8 cellular contexts compared by ENCODE assay signal in the genomic region with DNA sequence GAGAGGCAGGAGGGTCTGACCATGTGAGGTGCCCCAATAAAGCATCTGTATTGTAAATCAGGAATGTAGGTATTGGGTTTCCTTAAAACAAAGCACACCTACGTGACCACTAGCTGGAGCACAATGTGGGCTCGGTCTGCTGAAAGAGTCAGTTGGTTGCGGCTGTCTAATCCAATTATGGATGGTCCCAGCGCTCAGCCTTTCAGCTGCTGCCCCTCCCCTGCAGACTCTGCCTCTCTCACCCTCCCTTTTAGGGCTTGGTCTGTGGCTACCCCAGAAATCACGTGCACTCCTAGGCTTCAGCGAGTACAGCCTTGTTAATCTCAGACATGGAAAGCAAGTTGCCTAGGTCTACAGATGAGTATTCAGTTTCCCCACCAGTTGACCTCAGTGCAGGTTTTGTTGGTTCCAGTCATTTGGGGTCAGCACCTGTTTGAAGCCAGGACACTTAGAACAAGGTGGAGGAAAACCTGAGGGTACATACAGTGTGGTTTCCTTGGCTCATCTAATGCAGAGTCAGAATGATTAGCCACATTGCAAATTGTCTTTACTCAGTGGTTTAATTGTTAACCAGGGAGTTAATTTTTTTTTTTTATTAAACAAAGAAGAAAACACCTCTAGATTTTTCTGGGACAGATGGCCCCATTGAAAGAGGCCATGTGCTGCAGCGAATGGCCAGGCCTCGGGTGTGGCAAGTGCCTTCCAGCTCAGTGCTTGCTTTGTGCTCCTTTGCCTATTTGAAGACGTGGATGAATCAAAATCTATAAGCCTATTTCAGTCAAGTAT.
DNase-seq lines count a peak whose midpoint lies in the region; ATAC-seq and TF ChIP-seq lines count a peak whose summit lies in the region.

No MANE protein-coding gene starts in this region.

- ATAC-seq in GM18505 (IDR thresholded peaks at IDR 0.05; ENCODE audit: unreplicated experiment) (peak; percentile 79), HG02610 (IDR thresholded peaks at IDR 0.05; ENCODE audit: unreplicated experiment) (peak; percentile 87)

- no peak for TF ChIP-seq POLR2A in GM18505 (IDR thresholded peaks at IDR 0.05; ENCODE audit: borderline replicate concordance, extremely low read depth, insufficient read depth, insufficient read length)

- peak; percentile 12 for DNase-seq in NCI-H2171 (lab: John Stamatoyannopoulos, UW)
- peak; percentile 73 for DNase-seq in kidney tubule cell (ENCODE audit: low spot score)
- no peak for DNase-seq in SHP77 (lab: John Stamatoyannopoulos, UW)
- DNase-seq in AG08396 (ENCODE audit: low spot score) = no peak
- DNase-seq in DMS114 treated with DMSO at 0.1 percent for 48 hours (lab: John Stamatoyannopoulos, UW; ENCODE audit: unreplicated experiment) = no peak
- no peak for DNase-seq in medulla oblongata (ENCODE audit: extremely low spot score)

Comparison
In these comparisons a context has a peak if more than half of its experiments do, and no peak if none do; other contexts are left out.
1. DNase-seq: peak in NCI-H2171 (single experiment) and kidney tubule cell (single experiment); none in SHP77 (0 of 2), AG08396 (single experiment), DMS114 treated with DMSO at 0.1 percent for 48 hours (single experiment) and medulla oblongata (single experiment).